Comparison of ENCODE assay signal across 7 cellular contexts in genomic region chr6:3117912-3118352, GRCh38. TPM values are rescaled to one million over a fixed set of nuclear protein-coding genes. Genes with fewer than 3 reads are reported as not detected.
DNase-seq lines count a peak whose midpoint lies in the region; ATAC-seq and TF ChIP-seq lines count a peak whose summit lies in the region.

No MANE protein-coding gene starts in this region.

- peaks cover 15 to 16% (median 16%) of the 10 kb centered on the region in 3 donors for H3K4me1 Mint-ChIP-seq in T-cell

- H3K9me3 Mint-ChIP-seq in T-cell, result no peaks in the 10 kb centered on the region

- H2AFZ ChIP-seq in HCT116 (ENCODE audit: low read depth, low read length, poor library complexity, severe bottlenecking) (peak overlapping the region; percentile 10), hepatocyte (peak overlapping the region; percentile 63)

- H3K27ac Mint-ChIP-seq in T-cell, result peak overlapping the region; percentile 90 to 91

- H3K36me3 ChIP-seq in HCT116 (ENCODE audit: control insufficient read depth in 1 of 2, insufficient read depth in 2 of 2, low read length in 2 of 2) (peaks cover 0 to 6% of the 10 kb centered on the region in 2 experiments; a peak in 3 of 4 replicates), hepatocyte (replicated peaks; ENCODE audit: insufficient read depth, low read depth) (no peaks in the 10 kb centered on the region)

- H3K27me3 ChIP-seq in HCT116 (ENCODE audit: insufficient read depth, low read length) (no peaks in the 10 kb centered on the region), hepatocyte (no peaks in the 10 kb centered on the region)

- H3K4me1 ChIP-seq in HCT116 (ENCODE audit: control insufficient read depth in 1 of 2, insufficient read depth in 2 of 2, low read length in 2 of 2) (peaks cover 14 to 23% of the 10 kb centered on the region in 2 experiments), hepatocyte (ENCODE audit: insufficient read depth) (peaks cover 19% of the 10 kb centered on the region)

- ATAC-seq in HCT116 (peak; percentile 16), T-cell (replicated peaks in 1 of 4) (no peak), left lobe of liver (no peak)

- peaks cover 7% of the 10 kb centered on the region for H3K36me3 Mint-ChIP-seq in T-cell

- H3K9ac ChIP-seq in HCT116 (ENCODE audit: low read length), result peak overlapping the region; percentile 92

- peaks cover 10% of the 10 kb centered on the region; the same call in 1 of the 2 replicates for H3K79me2 ChIP-seq in HCT116 (ENCODE audit: insufficient read depth, low read length)
- H3K79me2 ChIP-seq in hepatocyte, result peaks cover 20% of the 10 kb centered on the region

- 21% methylated on average over 8 of the region's 8 CpGs for WGBS in hepatocyte (ENCODE audit: low lambda C conversion rate, missing lambda C conversion rate)

- no peaks in the 10 kb centered on the region for H3K9me2 ChIP-seq in HCT116 (ENCODE audit: insufficient read depth)
- H3K9me2 ChIP-seq in hepatocyte (replicated peaks; ENCODE audit: insufficient read depth), result no peaks in the 10 kb centered on the region

- no peaks in the 10 kb centered on the region for H3K27me3 Mint-ChIP-seq in T-cell

- no peaks in the 10 kb centered on the region for H4K20me1 ChIP-seq in HCT116 (ENCODE audit: insufficient read depth)
- no peaks in the 10 kb centered on the region for H4K20me1 ChIP-seq in hepatocyte (ENCODE audit: insufficient read depth, poor library complexity, severe bottlenecking)

- RAD21 ChIA-PET in HCT116 (lab: Charles Lee; ENCODE audit: low non-redundant PET in 1 of 2, low total read pairs in 2 of 2, uncharacterized antibody in 2 of 2, unreplicated experiment in 2 of 2), result no interaction called here

- H3K4me3 Mint-ChIP-seq in T-cell, result peak overlapping the region; percentile 85 to 89 (median 87)

- DNase-seq in HCT116 (ENCODE audit: low read depth, low spot score), result no peak
- DNase-seq in T-cell, result no peak
- no peak for DNase-seq in hepatocyte (ENCODE audit: low spot score)
- DNase-seq in smooth muscle cell of the brain vasculature (ENCODE audit: low read depth, low spot score), result peak; percentile 54
- DNase-seq in left lobe of liver (ENCODE audit: low spot score), result no peak
- no peak for DNase-seq in activated effector memory CD4-positive, alpha-beta T cell treated with Interleukin-2 at 50 U/mL for 16 hours
- no peak for DNase-seq in AG20443 (ENCODE audit: low spot score)

- TF ChIP-seq RAD21 in HCT116 (IDR thresholded peaks at IDR 0.05; ENCODE audit: low read depth), result no peak

- CTCF ChIA-PET in HCT116 (lab: Charles Lee), result interaction anchor here (1.0 kb wide), 1 partner anchor 118 kb away, joined by 4 read pairs; the partner anchor contains the start of gene NQO2
- CTCF ChIA-PET in T-cell (lab: Charles Lee), result interaction anchor here in 1 of 2 donors (0.5 to 0.6 kb wide), 2 partner anchors 39 to 166 kb away, joined by 3 to 5 read pairs; partner anchors contain the start of gene TUBB2A

- TF ChIP-seq POLR2A in HCT116 (IDR thresholded peaks at IDR 0.05; ENCODE audit: borderline replicate concordance, extremely low read depth, insufficient read depth, insufficient read length), result peak; percentile 60

- intact Hi-C loops in HCT116 (cut with micrococcal nuclease), result loop anchor here (5.0 kb wide), 1 partner anchor 121 kb away; the partner anchor contains the start of gene NQO2

- BruUV-seq in HCT116 (replicated peaks; lab: Mats Ljungman, UMichigan), result TSS peak; percentile 86

- H3K27ac ChIP-seq in HCT116 (ENCODE audit: low read depth, low read length), result peak overlapping the region; percentile 86
- H3K27ac ChIP-seq in hepatocyte, result peak overlapping the region; percentile 99

- TF ChIP-seq CTCF in HCT116 (IDR thresholded peaks at IDR 0.05 in 2 of 3, conservative IDR thresholded peaks at IDR 0.05 in 1 of 3; ENCODE audit: borderline replicate concordance in 1 of 3, insufficient read depth in 1 of 3, low read depth in 2 of 3, low read length in 2 of 3) (no peak), hepatocyte (IDR thresholded peaks at IDR 0.05; ENCODE audit: poor library complexity) (no peak)

- POLR2A ChIA-PET in HCT116 (lab: Charles Lee), result no interaction called here
- POLR2A ChIA-PET in T-cell (lab: Charles Lee), result interaction anchor here in 1 of 2 donors (0.6 kb wide), 1 partner anchor 10 kb away, joined by 4 read pairs; no protein-coding TSS in a partner anchor

- peak overlapping the region; percentile 80 to 99 for H3K4me3 ChIP-seq in HCT116 (replicated peaks in 1 of 2; ENCODE audit: low read depth in 1 of 2, low read length in 2 of 2)
- H3K4me3 ChIP-seq in hepatocyte, result peak overlapping the region; percentile 74

- H3K4me2 ChIP-seq in HCT116 (ENCODE audit: low read length) (peak overlapping the region; percentile 93), hepatocyte (peak overlapping the region; percentile 78)

- no peaks in the 10 kb centered on the region for H3K9me3 ChIP-seq in HCT116 (ENCODE audit: control insufficient read depth in 1 of 2, insufficient read depth in 1 of 2, low read depth in 1 of 2, low read length in 2 of 2)
- no peaks in the 10 kb centered on the region for H3K9me3 ChIP-seq in hepatocyte (ENCODE audit: low read depth)

TF ChIP-seq in HCT116, 20 proteins besides CTCF, POLR2A, EP300 and RAD21:
- no peak for TF ChIP-seq ELF1 (IDR thresholded peaks at IDR 0.05; ENCODE audit: borderline replicate concordance, low read depth)
- TF ChIP-seq POLR2AphosphoS5 (IDR thresholded peaks at IDR 0.05; ENCODE audit: low read depth, low read length), result no peak
- TF ChIP-seq EZH2 (IDR thresholded peaks at IDR 0.05), result no peak

RNA-seq across cellular contexts. Expression of gene BPHL, which starts 0.6 kb away (rescaled TPM):
- total RNA-seq in HCT116 (2021; ENCODE audit: unreplicated experiment), result 31.3 TPM
- 13.4 and 17.5 TPM in 2 replicates for polyA plus RNA-seq in HCT116 (2012)
- 10 to 100 TPM in 3 of 5 donors, 1 to 10 TPM in 2; 7.1 to 12.4 (median 11.0) TPM for total RNA-seq in T-cell
- total RNA-seq in hepatocyte, result 42.4 and 52.0 TPM in 2 replicates
- 61.2 and 77.0 TPM in 2 replicates for polyA plus RNA-seq in hepatocyte
- total RNA-seq in left lobe of liver, result 119 TPM

RNA-seq across cellular contexts. Expression of gene TUBB2A, which starts 39.4 kb away (rescaled TPM):
- 49.9 TPM for total RNA-seq in HCT116 (2021; ENCODE audit: unreplicated experiment)
- polyA plus RNA-seq in HCT116 (2012), result 92.6 and 139 TPM in 2 replicates
- total RNA-seq in T-cell, result 10 to 100 TPM in 2 of 5 donors, 1 to 10 TPM in 3; 4.5 to 34.7 (median 9.6) TPM
- 97.2 and 115 TPM in 2 replicates for total RNA-seq in hepatocyte
- polyA plus RNA-seq in hepatocyte, result 183 and 185 TPM in 2 replicates
- total RNA-seq in left lobe of liver, result 64.5 TPM

RNA-seq across cellular contexts. Expression of gene RIPK1, which starts 49.6 kb away (rescaled TPM):
- 19.1 TPM for total RNA-seq in HCT116 (2021; ENCODE audit: unreplicated experiment)
- polyA plus RNA-seq in HCT116 (2012), result 11.2 and 13.9 TPM in 2 replicates
- 10 to 100 TPM; 22.5 to 33.8 (median 31.7) TPM for total RNA-seq in T-cell
- 16.2 and 21.0 TPM in 2 replicates for total RNA-seq in hepatocyte
- polyA plus RNA-seq in hepatocyte, result 14.0 and 14.6 TPM in 2 replicates
- 12.6 TPM for total RNA-seq in left lobe of liver
